ENCODE assay signal across 1 cellular context in the genomic region with DNA sequence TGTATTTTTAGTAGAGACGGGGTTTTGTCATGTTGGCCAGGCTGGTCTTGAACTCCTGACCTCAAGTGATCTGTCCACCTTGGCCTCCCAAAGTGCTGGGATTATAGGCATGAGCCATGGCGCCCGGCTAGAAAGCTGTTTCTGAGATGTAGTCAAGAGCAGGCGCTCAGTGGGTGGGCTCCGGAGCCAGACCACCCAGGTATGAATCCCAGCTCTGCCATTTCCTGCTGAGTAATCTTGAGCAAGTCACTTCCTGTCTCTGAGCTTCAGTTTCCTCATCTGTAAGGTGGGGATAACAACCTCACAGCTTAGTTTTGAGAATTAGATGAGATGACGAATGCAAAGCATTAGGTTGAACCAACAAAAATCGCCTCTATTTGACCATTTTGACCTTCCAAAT.
TF ChIP-seq lines count a peak whose summit lies in the region.

No MANE protein-coding gene starts in this region.

TF ChIP-seq in H1, 55 proteins besides CTCF, POLR2A, EP300 and RAD21:
- TF ChIP-seq BACH1 (IDR thresholded peaks at IDR 0.05; ENCODE audit: low read length) = 0 out of 2 replicates have a peak, but pooled peaks have one; percentile 28
TF ChIP-seq in H1: peak in this region for 1; not testable (repeated sequence) for 54.
